ENCODE assay signal across 1 cellular context in the genomic region with DNA sequence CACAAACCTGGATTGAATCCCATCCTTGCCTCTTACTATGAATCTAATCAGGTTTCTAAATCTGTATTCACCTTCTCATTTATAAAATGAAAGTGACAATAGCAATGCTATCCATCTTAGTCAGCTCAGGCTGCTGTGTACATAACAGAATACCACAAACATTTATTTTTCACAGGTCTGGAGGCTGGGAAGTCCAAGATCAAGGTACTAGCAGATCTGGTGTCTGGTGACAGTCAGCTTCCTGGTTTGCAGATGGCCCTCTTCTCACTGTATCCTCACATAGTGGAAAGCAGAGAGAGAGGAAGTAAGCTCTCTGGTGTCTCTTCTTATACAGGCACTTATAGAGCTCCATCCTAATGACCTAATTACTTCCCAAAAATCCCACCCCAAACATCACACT.
TF ChIP-seq lines count a peak whose summit lies in the region.

No MANE protein-coding gene starts in this region.

TF ChIP-seq in GM12878, 131 proteins besides CTCF, POLR2A, EP300 and RAD21 (continued from another document and continues in another):
- TF ChIP-seq PAX5 (IDR thresholded peaks at IDR 0.05; ENCODE audit: borderline replicate concordance, low read depth, low read length) (no peak), ZNF384 (IDR thresholded peaks at IDR 0.05; ENCODE audit: borderline replicate concordance, low read depth, low read length) (no peak), ASH2L (IDR thresholded peaks at IDR 0.05; ENCODE audit: borderline replicate concordance, low read depth) (no peak), HDAC2 (IDR thresholded peaks at IDR 0.05) (no peak), SIN3A (IDR thresholded peaks at IDR 0.05; ENCODE audit: low read depth, low read length) (no peak), YBX1 (IDR thresholded peaks at IDR 0.05) (no peak), EED (IDR thresholded peaks at IDR 0.05; ENCODE audit: low read depth) (no peak), ZSCAN29 (IDR thresholded peaks at IDR 0.05) (no peak), CEBPB (IDR thresholded peaks at IDR 0.05; ENCODE audit: borderline replicate concordance in 1 of 2, low read depth in 2 of 2, low read length in 2 of 2) (no peak), CHD1 (IDR thresholded peaks at IDR 0.05; ENCODE audit: low read depth, low read length) (no peak), ATF7 (IDR thresholded peaks at IDR 0.05; ENCODE audit: low read depth) (no peak), CHD2 (IDR thresholded peaks at IDR 0.05; ENCODE audit: borderline replicate concordance, low read depth, low read length) (no peak), IKZF2 (IDR thresholded peaks at IDR 0.05) (peak; percentile 27 to 30; a peak in 1 of 4 replicates), TCF7 (IDR thresholded peaks at IDR 0.05; ENCODE audit: borderline replicate concordance) (peak; percentile 26; the same call in 1 of the 2 replicates), HCFC1 (IDR thresholded peaks at IDR 0.05; ENCODE audit: low read length) (no peak), ZNF622 (IDR thresholded peaks at IDR 0.05) (no peak), MEF2A (IDR thresholded peaks at IDR 0.05; ENCODE audit: insufficient read depth, low read depth, low read length) (0 out of 2 replicates have a peak, but pooled peaks have one; percentile 57), HDGF (IDR thresholded peaks at IDR 0.05) (no peak), SUPT20H (IDR thresholded peaks at IDR 0.05; ENCODE audit: borderline replicate concordance, control insufficient read depth, low read depth, low read length) (no peak), KAT2A (conservative IDR thresholded peaks at IDR 0.05; ENCODE audit: control insufficient read depth, low read depth, low read length) (no peak), RUNX3 (IDR thresholded peaks at IDR 0.05; ENCODE audit: low read length) (peak; percentile 86), NR2C2 (IDR thresholded peaks at IDR 0.05; ENCODE audit: borderline replicate concordance, control insufficient read depth, insufficient read length, low read depth) (no peak), JUNB (IDR thresholded peaks at IDR 0.05) (peak; percentile 55), TARDBP (IDR thresholded peaks at IDR 0.05; ENCODE audit: borderline replicate concordance) (no peak), WRNIP1 (IDR thresholded peaks at IDR 0.05; ENCODE audit: borderline replicate concordance, low read depth, low read length) (no peak), CBX3 (IDR thresholded peaks at IDR 0.05; ENCODE audit: borderline replicate concordance, low read depth) (no peak), ZNF24 (IDR thresholded peaks at IDR 0.05) (no peak), CBFB (IDR thresholded peaks at IDR 0.05; ENCODE audit: low read depth) (no peak), SREBF1 (IDR thresholded peaks at IDR 0.05; ENCODE audit: low read length) (no peak), SRF (IDR thresholded peaks at IDR 0.05; ENCODE audit: low read depth in 2 of 2, low read length in 2 of 2) (no peak), PAX8 (IDR thresholded peaks at IDR 0.05) (no peak), SMC3 (IDR thresholded peaks at IDR 0.05; ENCODE audit: borderline replicate concordance, low read length) (no peak), NR2F1 (conservative IDR thresholded peaks at IDR 0.05) (no peak), CBX5 (IDR thresholded peaks at IDR 0.05; ENCODE audit: low read depth) (peak; percentile 93), NFYA (IDR thresholded peaks at IDR 0.05; ENCODE audit: borderline replicate concordance, low read depth, low read length) (no peak), RELA (IDR thresholded peaks at IDR 0.05; ENCODE audit: borderline replicate concordance, partially characterized antibody) (no peak), ZBED1 (IDR thresholded peaks at IDR 0.05; ENCODE audit: borderline replicate concordance) (no peak)
- TF ChIP-seq, protein P1, sequence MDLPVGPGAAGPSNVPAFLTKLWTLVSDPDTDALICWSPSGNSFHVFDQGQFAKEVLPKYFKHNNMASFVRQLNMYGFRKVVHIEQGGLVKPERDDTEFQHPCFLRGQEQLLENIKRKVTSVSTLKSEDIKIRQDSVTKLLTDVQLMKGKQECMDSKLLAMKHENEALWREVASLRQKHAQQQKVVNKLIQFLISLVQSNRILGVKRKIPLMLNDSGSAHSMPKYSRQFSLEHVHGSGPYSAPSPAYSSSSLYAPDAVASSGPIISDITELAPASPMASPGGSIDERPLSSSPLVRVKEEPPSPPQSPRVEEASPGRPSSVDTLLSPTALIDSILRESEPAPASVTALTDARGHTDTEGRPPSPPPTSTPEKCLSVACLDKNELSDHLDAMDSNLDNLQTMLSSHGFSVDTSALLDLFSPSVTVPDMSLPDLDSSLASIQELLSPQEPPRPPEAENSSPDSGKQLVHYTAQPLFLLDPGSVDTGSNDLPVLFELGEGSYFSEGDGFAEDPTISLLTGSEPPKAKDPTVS (IDR thresholded peaks at IDR 0.05; ENCODE audit: low read depth, low read length), result no peak
- TF ChIP-seq, protein P2, sequence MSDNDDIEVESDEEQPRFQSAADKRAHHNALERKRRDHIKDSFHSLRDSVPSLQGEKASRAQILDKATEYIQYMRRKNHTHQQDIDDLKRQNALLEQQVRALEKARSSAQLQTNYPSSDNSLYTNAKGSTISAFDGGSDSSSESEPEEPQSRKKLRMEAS (IDR thresholded peaks at IDR 0.05; ENCODE audit: low read depth, low read length), result no peak
- TF ChIP-seq, protein P3, sequence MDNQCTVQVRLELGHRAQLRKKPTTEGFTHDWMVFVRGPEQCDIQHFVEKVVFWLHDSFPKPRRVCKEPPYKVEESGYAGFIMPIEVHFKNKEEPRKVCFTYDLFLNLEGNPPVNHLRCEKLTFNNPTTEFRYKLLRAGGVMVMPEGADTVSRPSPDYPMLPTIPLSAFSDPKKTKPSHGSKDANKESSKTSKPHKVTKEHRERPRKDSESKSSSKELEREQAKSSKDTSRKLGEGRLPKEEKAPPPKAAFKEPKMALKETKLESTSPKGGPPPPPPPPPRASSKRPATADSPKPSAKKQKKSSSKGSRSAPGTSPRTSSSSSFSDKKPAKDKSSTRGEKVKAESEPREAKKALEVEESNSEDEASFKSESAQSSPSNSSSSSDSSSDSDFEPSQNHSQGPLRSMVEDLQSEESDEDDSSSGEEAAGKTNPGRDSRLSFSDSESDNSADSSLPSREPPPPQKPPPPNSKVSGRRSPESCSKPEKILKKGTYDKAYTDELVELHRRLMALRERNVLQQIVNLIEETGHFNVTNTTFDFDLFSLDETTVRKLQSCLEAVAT (IDR thresholded peaks at IDR 0.05), result no peak
- TF ChIP-seq, protein P4, sequence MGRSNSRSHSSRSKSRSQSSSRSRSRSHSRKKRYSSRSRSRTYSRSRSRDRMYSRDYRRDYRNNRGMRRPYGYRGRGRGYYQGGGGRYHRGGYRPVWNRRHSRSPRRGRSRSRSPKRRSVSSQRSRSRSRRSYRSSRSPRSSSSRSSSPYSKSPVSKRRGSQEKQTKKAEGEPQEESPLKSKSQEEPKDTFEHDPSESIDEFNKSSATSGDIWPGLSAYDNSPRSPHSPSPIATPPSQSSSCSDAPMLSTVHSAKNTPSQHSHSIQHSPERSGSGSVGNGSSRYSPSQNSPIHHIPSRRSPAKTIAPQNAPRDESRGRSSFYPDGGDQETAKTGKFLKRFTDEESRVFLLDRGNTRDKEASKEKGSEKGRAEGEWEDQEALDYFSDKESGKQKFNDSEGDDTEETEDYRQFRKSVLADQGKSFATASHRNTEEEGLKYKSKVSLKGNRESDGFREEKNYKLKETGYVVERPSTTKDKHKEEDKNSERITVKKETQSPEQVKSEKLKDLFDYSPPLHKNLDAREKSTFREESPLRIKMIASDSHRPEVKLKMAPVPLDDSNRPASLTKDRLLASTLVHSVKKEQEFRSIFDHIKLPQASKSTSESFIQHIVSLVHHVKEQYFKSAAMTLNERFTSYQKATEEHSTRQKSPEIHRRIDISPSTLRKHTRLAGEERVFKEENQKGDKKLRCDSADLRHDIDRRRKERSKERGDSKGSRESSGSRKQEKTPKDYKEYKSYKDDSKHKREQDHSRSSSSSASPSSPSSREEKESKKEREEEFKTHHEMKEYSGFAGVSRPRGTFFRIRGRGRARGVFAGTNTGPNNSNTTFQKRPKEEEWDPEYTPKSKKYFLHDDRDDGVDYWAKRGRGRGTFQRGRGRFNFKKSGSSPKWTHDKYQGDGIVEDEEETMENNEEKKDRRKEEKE (IDR thresholded peaks at IDR 0.05), result no peak
- TF ChIP-seq, protein P5, sequence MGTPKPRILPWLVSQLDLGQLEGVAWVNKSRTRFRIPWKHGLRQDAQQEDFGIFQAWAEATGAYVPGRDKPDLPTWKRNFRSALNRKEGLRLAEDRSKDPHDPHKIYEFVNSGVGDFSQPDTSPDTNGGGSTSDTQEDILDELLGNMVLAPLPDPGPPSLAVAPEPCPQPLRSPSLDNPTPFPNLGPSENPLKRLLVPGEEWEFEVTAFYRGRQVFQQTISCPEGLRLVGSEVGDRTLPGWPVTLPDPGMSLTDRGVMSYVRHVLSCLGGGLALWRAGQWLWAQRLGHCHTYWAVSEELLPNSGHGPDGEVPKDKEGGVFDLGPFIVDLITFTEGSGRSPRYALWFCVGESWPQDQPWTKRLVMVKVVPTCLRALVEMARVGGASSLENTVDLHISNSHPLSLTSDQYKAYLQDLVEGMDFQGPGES (IDR thresholded peaks at IDR 0.05), result no peak
- TF ChIP-seq, protein P6, sequence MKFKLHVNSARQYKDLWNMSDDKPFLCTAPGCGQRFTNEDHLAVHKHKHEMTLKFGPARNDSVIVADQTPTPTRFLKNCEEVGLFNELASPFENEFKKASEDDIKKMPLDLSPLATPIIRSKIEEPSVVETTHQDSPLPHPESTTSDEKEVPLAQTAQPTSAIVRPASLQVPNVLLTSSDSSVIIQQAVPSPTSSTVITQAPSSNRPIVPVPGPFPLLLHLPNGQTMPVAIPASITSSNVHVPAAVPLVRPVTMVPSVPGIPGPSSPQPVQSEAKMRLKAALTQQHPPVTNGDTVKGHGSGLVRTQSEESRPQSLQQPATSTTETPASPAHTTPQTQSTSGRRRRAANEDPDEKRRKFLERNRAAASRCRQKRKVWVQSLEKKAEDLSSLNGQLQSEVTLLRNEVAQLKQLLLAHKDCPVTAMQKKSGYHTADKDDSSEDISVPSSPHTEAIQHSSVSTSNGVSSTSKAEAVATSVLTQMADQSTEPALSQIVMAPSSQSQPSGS (IDR thresholded peaks at IDR 0.05; ENCODE audit: low read length), result 0 out of 2 replicates have a peak, but pooled peaks have one; percentile 42
- TF ChIP-seq, protein P7, sequence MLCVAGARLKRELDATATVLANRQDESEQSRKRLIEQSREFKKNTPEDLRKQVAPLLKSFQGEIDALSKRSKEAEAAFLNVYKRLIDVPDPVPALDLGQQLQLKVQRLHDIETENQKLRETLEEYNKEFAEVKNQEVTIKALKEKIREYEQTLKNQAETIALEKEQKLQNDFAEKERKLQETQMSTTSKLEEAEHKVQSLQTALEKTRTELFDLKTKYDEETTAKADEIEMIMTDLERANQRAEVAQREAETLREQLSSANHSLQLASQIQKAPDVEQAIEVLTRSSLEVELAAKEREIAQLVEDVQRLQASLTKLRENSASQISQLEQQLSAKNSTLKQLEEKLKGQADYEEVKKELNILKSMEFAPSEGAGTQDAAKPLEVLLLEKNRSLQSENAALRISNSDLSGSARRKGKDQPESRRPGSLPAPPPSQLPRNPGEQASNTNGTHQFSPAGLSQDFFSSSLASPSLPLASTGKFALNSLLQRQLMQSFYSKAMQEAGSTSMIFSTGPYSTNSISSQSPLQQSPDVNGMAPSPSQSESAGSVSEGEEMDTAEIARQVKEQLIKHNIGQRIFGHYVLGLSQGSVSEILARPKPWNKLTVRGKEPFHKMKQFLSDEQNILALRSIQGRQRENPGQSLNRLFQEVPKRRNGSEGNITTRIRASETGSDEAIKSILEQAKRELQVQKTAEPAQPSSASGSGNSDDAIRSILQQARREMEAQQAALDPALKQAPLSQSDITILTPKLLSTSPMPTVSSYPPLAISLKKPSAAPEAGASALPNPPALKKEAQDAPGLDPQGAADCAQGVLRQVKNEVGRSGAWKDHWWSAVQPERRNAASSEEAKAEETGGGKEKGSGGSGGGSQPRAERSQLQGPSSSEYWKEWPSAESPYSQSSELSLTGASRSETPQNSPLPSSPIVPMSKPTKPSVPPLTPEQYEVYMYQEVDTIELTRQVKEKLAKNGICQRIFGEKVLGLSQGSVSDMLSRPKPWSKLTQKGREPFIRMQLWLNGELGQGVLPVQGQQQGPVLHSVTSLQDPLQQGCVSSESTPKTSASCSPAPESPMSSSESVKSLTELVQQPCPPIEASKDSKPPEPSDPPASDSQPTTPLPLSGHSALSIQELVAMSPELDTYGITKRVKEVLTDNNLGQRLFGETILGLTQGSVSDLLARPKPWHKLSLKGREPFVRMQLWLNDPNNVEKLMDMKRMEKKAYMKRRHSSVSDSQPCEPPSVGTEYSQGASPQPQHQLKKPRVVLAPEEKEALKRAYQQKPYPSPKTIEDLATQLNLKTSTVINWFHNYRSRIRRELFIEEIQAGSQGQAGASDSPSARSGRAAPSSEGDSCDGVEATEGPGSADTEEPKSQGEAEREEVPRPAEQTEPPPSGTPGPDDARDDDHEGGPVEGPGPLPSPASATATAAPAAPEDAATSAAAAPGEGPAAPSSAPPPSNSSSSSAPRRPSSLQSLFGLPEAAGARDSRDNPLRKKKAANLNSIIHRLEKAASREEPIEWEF (IDR thresholded peaks at IDR 0.05; ENCODE audit: insufficient replicate concordance, low read depth, low read length), result no peak
- TF ChIP-seq, protein P8, sequence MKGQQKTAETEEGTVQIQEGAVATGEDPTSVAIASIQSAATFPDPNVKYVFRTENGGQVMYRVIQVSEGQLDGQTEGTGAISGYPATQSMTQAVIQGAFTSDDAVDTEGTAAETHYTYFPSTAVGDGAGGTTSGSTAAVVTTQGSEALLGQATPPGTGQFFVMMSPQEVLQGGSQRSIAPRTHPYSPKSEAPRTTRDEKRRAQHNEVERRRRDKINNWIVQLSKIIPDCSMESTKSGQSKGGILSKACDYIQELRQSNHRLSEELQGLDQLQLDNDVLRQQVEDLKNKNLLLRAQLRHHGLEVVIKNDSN (IDR thresholded peaks at IDR 0.05; ENCODE audit: borderline replicate concordance, extremely low read length, insufficient read depth, low read depth, low read length), result no peak
- TF ChIP-seq, protein P9, sequence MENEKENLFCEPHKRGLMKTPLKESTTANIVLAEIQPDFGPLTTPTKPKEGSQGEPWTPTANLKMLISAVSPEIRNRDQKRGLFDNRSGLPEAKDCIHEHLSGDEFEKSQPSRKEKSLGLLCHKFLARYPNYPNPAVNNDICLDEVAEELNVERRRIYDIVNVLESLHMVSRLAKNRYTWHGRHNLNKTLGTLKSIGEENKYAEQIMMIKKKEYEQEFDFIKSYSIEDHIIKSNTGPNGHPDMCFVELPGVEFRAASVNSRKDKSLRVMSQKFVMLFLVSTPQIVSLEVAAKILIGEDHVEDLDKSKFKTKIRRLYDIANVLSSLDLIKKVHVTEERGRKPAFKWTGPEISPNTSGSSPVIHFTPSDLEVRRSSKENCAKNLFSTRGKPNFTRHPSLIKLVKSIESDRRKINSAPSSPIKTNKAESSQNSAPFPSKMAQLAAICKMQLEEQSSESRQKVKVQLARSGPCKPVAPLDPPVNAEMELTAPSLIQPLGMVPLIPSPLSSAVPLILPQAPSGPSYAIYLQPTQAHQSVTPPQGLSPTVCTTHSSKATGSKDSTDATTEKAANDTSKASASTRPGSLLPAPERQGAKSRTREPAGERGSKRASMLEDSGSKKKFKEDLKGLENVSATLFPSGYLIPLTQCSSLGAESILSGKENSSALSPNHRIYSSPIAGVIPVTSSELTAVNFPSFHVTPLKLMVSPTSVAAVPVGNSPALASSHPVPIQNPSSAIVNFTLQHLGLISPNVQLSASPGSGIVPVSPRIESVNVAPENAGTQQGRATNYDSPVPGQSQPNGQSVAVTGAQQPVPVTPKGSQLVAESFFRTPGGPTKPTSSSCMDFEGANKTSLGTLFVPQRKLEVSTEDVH (IDR thresholded peaks at IDR 0.05; ENCODE audit: low read depth, partially characterized antibody), result no peak
